In the genomic region with DNA sequence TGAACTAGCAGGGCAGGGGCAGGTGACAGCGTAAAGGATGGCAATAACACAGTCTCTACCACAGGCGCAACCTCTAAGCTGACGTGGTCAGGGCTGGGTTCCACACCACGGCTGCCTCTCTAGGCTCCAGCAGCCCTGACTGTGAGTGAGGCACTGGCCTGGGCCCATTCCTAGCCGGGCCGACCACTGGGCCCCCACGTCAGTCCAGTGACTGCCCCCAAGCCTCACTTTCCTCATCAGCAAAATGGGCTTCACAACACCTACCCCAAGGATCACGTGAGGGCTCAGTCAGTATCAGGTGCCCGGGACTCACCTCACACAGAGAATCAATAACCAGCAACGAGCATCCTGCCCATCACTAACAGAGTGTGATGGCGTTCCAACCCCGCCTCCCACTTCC, we compare ENCODE assay signal across 10 cellular contexts. TPM values are rescaled to one million over a fixed set of nuclear protein-coding genes. Genes with fewer than 3 reads are reported as not detected.
"Had no signal": no experiment of that assay in that cellular context is flagged by ENCODE, and none has a peak within 500 bp of the region (broad histone marks: within the 10 kb centered on the region; RNA-seq: fewer than 3 reads in every experiment).

No MANE protein-coding gene starts in this region.

- DNase-seq: H7, HFFc6, IMR-90, KBM-7 had no signal

- H3K36me3 ChIP-seq: HAP-1 had no signal

- H3K4me2 ChIP-seq: GM23338 had no signal

- ATAC-seq: GM23338, HCT116 had no signal

- H2AFZ ChIP-seq: GM23338 had no signal

- H3K4me3 Mint-ChIP-seq: GM23338, HFFc6 had no signal

- H3K4me1 ChIP-seq: HAP-1 had no signal

- H3K4me3 ChIP-seq: GM23338, HAP-1 had no signal

- H3K9me3 Mint-ChIP-seq: HFFc6 had no signal

- H3K27ac Mint-ChIP-seq: GM23338, HFFc6 had no signal

- H3K27ac ChIP-seq: HL-60 had no signal

- H3K9me3 ChIP-seq: HAP-1 had no signal

RNA-seq across cellular contexts. Expression of gene ZFR2, which starts 5.2 kb away (rescaled TPM):
- total RNA-seq: H4, HFFc6, HT1080, IMR-90 had no signal

RNA-seq across cellular contexts. Expression of gene ATCAY, which starts 16.8 kb away (rescaled TPM):
- total RNA-seq: H4, HFFc6, HT1080 had no signal
